In genomic region chr1:198929961-198930599, GRCh38 we compare ENCODE assay signal across 8 cellular contexts.
A peak's percentile ranks its signal among the peaks of the same experiment; 100 is the strongest.
DNase-seq lines count a peak whose midpoint lies in the region; ATAC-seq and TF ChIP-seq lines count a peak whose summit lies in the region.

No MANE protein-coding gene starts in this region.

- no peaks in the 10 kb centered on the region for H3K9me3 Mint-ChIP-seq in HFFc6
- no peaks in the 10 kb centered on the region for H3K9me3 Mint-ChIP-seq in activated naive CD8-positive, alpha-beta T cell treated with anti-CD3 and anti-CD28 coated beads, Interleukin-2, amount 50 U/mL, for 24 hours

- no peaks in the 10 kb centered on the region for H3K36me3 ChIP-seq in thymus (ENCODE audit: control insufficient read depth, insufficient read depth)

- H3K4me3 ChIP-seq in thymus (ENCODE audit: low read length) = peak overlapping the region; percentile 69

- no peaks in the 10 kb centered on the region; the same call in 1 of the 2 replicates for H3K27me3 Mint-ChIP-seq in HFFc6 (ENCODE audit: insufficient read depth)
- H3K27me3 Mint-ChIP-seq in activated naive CD8-positive, alpha-beta T cell treated with anti-CD3 and anti-CD28 coated beads, Interleukin-2, amount 50 U/mL, for 24 hours = no peaks in the 10 kb centered on the region

- WGBS in thymus = 5% methylated on average over 9 of the region's 9 CpGs

- no peaks in the 10 kb centered on the region for H3K4me1 ChIP-seq in thymus (ENCODE audit: control insufficient read depth, insufficient read depth, low read length)

- no peaks in the 10 kb centered on the region for H3K9me3 ChIP-seq in thymus (ENCODE audit: control insufficient read depth)

- peak overlapping the region; percentile 89 for H3K27ac Mint-ChIP-seq in HFFc6
- peak overlapping the region; percentile 76 for H3K27ac Mint-ChIP-seq in activated naive CD8-positive, alpha-beta T cell treated with anti-CD3 and anti-CD28 coated beads, Interleukin-2, amount 50 U/mL, for 24 hours

- H3K27me3 ChIP-seq in layer of hippocampus (ENCODE audit: control insufficient read depth, insufficient read depth, low read length) (no peaks in the 10 kb centered on the region), thymus (ENCODE audit: control insufficient read depth, insufficient read depth) (no peaks in the 10 kb centered on the region)

- H3K4me1 Mint-ChIP-seq in HFFc6 (ENCODE audit: low read depth) = peaks cover 48% of the 10 kb centered on the region
- H3K4me1 Mint-ChIP-seq in activated naive CD8-positive, alpha-beta T cell treated with anti-CD3 and anti-CD28 coated beads, Interleukin-2, amount 50 U/mL, for 24 hours = peaks cover 63% of the 10 kb centered on the region

- peak; percentile 32 for DNase-seq in HFFc6
- DNase-seq in NCI-H2107 (lab: John Stamatoyannopoulos, UW) = peak; percentile 34
- DNase-seq in activated naive CD8-positive, alpha-beta T cell treated with anti-CD3 and anti-CD28 coated beads, Interleukin-2, amount 50 U/mL, for 24 hours = no peak
- no peak for DNase-seq in GM19240 (ENCODE audit: insufficient read length, low spot score)
- DNase-seq in activated CD4-positive, alpha-beta T cell treated with anti-CD3 and anti-CD28 coated beads, Interleukin-2, amount 50 U/mL, for 48 hours = no peak

- H3K36me3 Mint-ChIP-seq in HFFc6 (ENCODE audit: low read depth) = peaks cover 11% of the 10 kb centered on the region
- peaks cover 7% of the 10 kb centered on the region for H3K36me3 Mint-ChIP-seq in activated naive CD8-positive, alpha-beta T cell treated with anti-CD3 and anti-CD28 coated beads, Interleukin-2, amount 50 U/mL, for 24 hours (ENCODE audit: low read depth)

- H3K27ac ChIP-seq in layer of hippocampus (ENCODE audit: low read depth, low read length) (peak overlapping the region; percentile 12), thymus (ENCODE audit: low read depth) (peak overlapping the region; percentile 94)

- H3K4me3 Mint-ChIP-seq in HFFc6 = peak overlapping the region; percentile 83
- H3K4me3 Mint-ChIP-seq in activated naive CD8-positive, alpha-beta T cell treated with anti-CD3 and anti-CD28 coated beads, Interleukin-2, amount 50 U/mL, for 24 hours = peak overlapping the region; percentile 76

- ATAC-seq in GM18502 (IDR thresholded peaks at IDR 0.05; ENCODE audit: poor library complexity, unreplicated experiment) = peak; percentile 64
- peak; percentile 93 for ATAC-seq in activated naive CD8-positive, alpha-beta T cell treated with anti-CD3 and anti-CD28 coated beads, Interleukin-2, amount 50 U/mL, for 24 hours

- no peak for TF ChIP-seq CTCF in HFFc6 (IDR thresholded peaks at IDR 0.05)

Comparison
In these comparisons a context has a peak if more than half of its experiments do, and no peak if none do; other contexts are left out.
1. DNase-seq: peak in HFFc6 (single experiment) and NCI-H2107 (single experiment); none in activated naive CD8-positive, alpha-beta T cell treated with anti-CD3 and anti-CD28 coated beads, Interleukin-2, amount 50 U/mL, for 24 hours (single experiment), GM19240 (single experiment) and activated CD4-positive, alpha-beta T cell treated with anti-CD3 and anti-CD28 coated beads, Interleukin-2, amount 50 U/mL, for 48 hours (0 of 2).